Comparison of ENCODE assay signal across 2 cellular contexts in genomic region chr10:129105266-129105665, GRCh38.
TF ChIP-seq lines count a peak whose summit lies in the region.

No MANE protein-coding gene starts in this region.

TF ChIP-seq in IMR-90, 13 proteins besides CTCF, POLR2A, EP300 and RAD21:
- TF ChIP-seq MXI1 (IDR thresholded peaks at IDR 0.05; ENCODE audit: borderline replicate concordance, low read depth, low read length) (no peak), RCOR1 (IDR thresholded peaks at IDR 0.05; ENCODE audit: insufficient replicate concordance, low read length) (no peak), NFE2L2 (IDR thresholded peaks at IDR 0.05; ENCODE audit: low read depth, low read length) (no peak), USF2 (IDR thresholded peaks at IDR 0.05; ENCODE audit: low read depth, low read length) (no peak), FOS (IDR thresholded peaks at IDR 0.05; ENCODE audit: low read depth, low read length) (no peak), MAFK (IDR thresholded peaks at IDR 0.05; ENCODE audit: low read depth, low read length) (no peak), ELK1 (IDR thresholded peaks at IDR 0.05; ENCODE audit: borderline replicate concordance, low read depth, low read length) (no peak), BHLHE40 (IDR thresholded peaks at IDR 0.05; ENCODE audit: low read depth, low read length) (no peak), CHD1 (IDR thresholded peaks at IDR 0.05; ENCODE audit: low read depth, low read length) (no peak), RFX5 (IDR thresholded peaks at IDR 0.05; ENCODE audit: low read depth, low read length) (no peak), CEBPB (IDR thresholded peaks at IDR 0.05; ENCODE audit: low read depth, low read length) (no peak), MAZ (IDR thresholded peaks at IDR 0.05; ENCODE audit: borderline replicate concordance, low read depth, low read length) (no peak), SMC3 (IDR thresholded peaks at IDR 0.05; ENCODE audit: low read depth, low read length) (no peak)

TF ChIP-seq in endothelial cell of umbilical vein, 7 proteins besides CTCF, POLR2A, EP300 and RAD21:
- TF ChIP-seq FOS (IDR thresholded peaks at IDR 0.05; ENCODE audit: borderline replicate concordance, insufficient read depth, low read length) (no peak), EZH2 (IDR thresholded peaks at IDR 0.05; ENCODE audit: borderline replicate concordance, low read depth, low read length, severe bottlenecking) (no peak), MAX (IDR thresholded peaks at IDR 0.05; ENCODE audit: insufficient read depth, insufficient read length) (no peak), JUN (IDR thresholded peaks at IDR 0.05; ENCODE audit: borderline replicate concordance, insufficient read depth, insufficient read length, low read depth) (no peak), GATA2 (IDR thresholded peaks at IDR 0.05; ENCODE audit: insufficient read depth, insufficient read length, low read depth, low read length) (peak; percentile 43), POLR2AphosphoS5 (IDR thresholded peaks at IDR 0.05; ENCODE audit: insufficient read depth, low read depth, low read length) (no peak)
